In the genomic region with DNA sequence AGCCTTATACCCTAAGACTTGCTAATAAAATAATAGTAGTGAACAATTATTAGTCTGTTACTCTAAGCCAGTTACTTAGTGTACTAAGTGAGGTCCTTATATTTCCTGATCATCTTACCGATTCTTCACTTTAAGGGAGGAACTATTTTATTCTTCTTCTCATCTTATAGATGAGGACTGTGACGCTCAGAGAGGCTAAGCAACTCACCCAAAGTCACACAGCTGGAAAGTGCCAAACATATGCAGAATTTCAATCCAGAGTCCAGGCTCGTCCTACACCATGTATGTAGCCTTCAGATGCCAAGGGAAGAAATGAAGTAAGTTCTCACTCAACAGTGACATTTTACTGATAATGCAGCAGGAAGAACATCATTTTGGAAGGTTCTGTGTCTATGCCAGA, we compare ENCODE assay signal across 1 cellular context.
A peak's percentile ranks its signal among the peaks of the same experiment; 100 is the strongest.
TF ChIP-seq lines count a peak whose summit lies in the region.

No MANE protein-coding gene starts in this region.

TF ChIP-seq in K562, 482 proteins besides CTCF, POLR2A, EP300 and RAD21:
- TF ChIP-seq ZFP36 (IDR thresholded peaks at IDR 0.05; ENCODE audit: low read depth, low read length, partially characterized antibody) (peak; percentile 51), ZNF395 (CRISPR knock-in tag; IDR thresholded peaks at IDR 0.05) (no peak), BCOR (IDR thresholded peaks at IDR 0.05) (0 out of 2 replicates have a peak, but pooled peaks have one; percentile 29), SOX6 (IDR thresholded peaks at IDR 0.05) (no peak), MLX (CRISPR knock-in tag; conservative IDR thresholded peaks at IDR 0.05) (no peak), ZNF174 (CRISPR knock-in tag; IDR thresholded peaks at IDR 0.05) (no peak), HNRNPH1 (optimal IDR thresholded peaks at IDR 0.05; ENCODE audit: low read depth, low read length) (no peak), ZKSCAN8 (CRISPR knock-in tag; IDR thresholded peaks at IDR 0.05) (no peak), RBM25 (IDR thresholded peaks at IDR 0.05; ENCODE audit: low read depth, low read length, severe bottlenecking) (peak; percentile 88), ADNP (tag; IDR thresholded peaks at IDR 0.05) (no peak), ZSCAN29 (IDR thresholded peaks at IDR 0.05) (no peak), FOXA3 (CRISPR knock-in tag; conservative IDR thresholded peaks at IDR 0.05 in 1 of 2, IDR thresholded peaks at IDR 0.05 in 1 of 2) (no peak)
- TF ChIP-seq, protein P1, sequence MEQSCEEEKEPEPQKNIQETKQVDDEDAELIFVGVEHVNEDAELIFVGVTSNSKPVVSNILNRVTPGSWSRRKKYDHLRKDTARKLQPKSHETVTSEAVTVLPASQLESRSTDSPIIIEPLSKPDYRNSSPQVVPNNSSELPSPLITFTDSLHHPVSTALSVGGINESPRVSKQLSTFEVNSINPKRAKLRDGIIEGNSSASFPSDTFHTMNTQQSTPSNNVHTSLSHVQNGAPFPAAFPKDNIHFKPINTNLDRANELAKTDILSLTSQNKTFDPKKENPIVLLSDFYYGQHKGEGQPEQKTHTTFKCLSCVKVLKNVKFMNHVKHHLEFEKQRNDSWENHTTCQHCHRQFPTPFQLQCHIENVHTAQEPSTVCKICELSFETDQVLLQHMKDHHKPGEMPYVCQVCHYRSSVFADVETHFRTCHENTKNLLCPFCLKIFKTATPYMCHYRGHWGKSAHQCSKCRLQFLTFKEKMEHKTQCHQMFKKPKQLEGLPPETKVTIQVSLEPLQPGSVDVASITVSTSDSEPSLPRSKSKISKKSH (CRISPR knock-in tag; IDR thresholded peaks at IDR 0.05): no peak
